7 cellular contexts compared by ENCODE assay signal in genomic region chr20:18466574-18466893, GRCh38. TPM values are rescaled to one million over a fixed set of nuclear protein-coding genes. Genes with fewer than 3 reads are reported as not detected.
DNase-seq lines count a peak whose midpoint lies in the region; ATAC-seq and TF ChIP-seq lines count a peak whose summit lies in the region.

No MANE protein-coding gene starts in this region.

- no peak for TF ChIP-seq CTCF in heart right ventricle (IDR thresholded peaks at IDR 0.05)

- H3K36me3 ChIP-seq in heart right ventricle, result peaks cover 0 to 28% (median 5%) of the 10 kb centered on the region in 9 donors

- 0 to 1% methylated on average over 15 of the region's 15 CpGs for WGBS in heart right ventricle, 2 donors

- H3K27ac ChIP-seq in heart right ventricle, result peak overlapping the region in 9 of 10 donors; percentile 73 to 95 (median 89)

- peak; percentile 27 for ATAC-seq in GM19025 (IDR thresholded peaks at IDR 0.05; ENCODE audit: low read depth, unreplicated experiment)
- ATAC-seq in HG02840 (IDR thresholded peaks at IDR 0.05; ENCODE audit: low FRiP score, unreplicated experiment), result peak; percentile 31
- peak; percentile 24 for ATAC-seq in T-helper 17 cell
- ATAC-seq in heart right ventricle, result peak; percentile 74 to 91 (median 82)

- H3K4me3 Mint-ChIP-seq in T-helper 17 cell, result peak overlapping the region; percentile 98

- intact Hi-C loops in heart right ventricle (cut with DNase I), result loop anchor here in 7 of 10 donors (2.0 to 10.0 kb wide), 6 partner anchors 30 to 179 kb away; partner anchors contain the start of genes SEC23B (in 4 of the 7), RBBP9 (in 1 of the 7), SMIM26 (in 1 of the 7) and ZNF133 (in 1 of the 7)

- H3K27me3 Mint-ChIP-seq in T-helper 17 cell, result no peaks in the 10 kb centered on the region

- H3K9me3 ChIP-seq in T-helper 17 cell (ENCODE audit: control insufficient read depth, low read length, poor library complexity, severe bottlenecking) (no peaks in the 10 kb centered on the region), heart right ventricle (no peaks in the 10 kb centered on the region)

- peak overlapping the region; percentile 99 for H3K27ac Mint-ChIP-seq in T-helper 17 cell

- H3K4me1 ChIP-seq in heart right ventricle, result peaks cover 0 to 26% (median 20%) of the 10 kb centered on the region in 9 donors

- H3K4me3 ChIP-seq in heart right ventricle, result peak overlapping the region; percentile 64 to 100 (median 84)
- peak overlapping the region; percentile 90 for H3K4me3 ChIP-seq in skeletal muscle cell (ENCODE audit: low read depth, low read length)

- peaks cover 13% of the 10 kb centered on the region for H3K4me1 Mint-ChIP-seq in T-helper 17 cell

- peaks cover 2% of the 10 kb centered on the region for H3K36me3 Mint-ChIP-seq in T-helper 17 cell (ENCODE audit: low read depth)

- no peak for DNase-seq in T-helper 17 cell
- DNase-seq in heart right ventricle, result no peak
- no peak for DNase-seq in skeletal muscle cell (ENCODE audit: low read depth)
- no peak for DNase-seq in NCI-H2081 treated with DMSO at 0.1 percent for 48 hours (lab: John Stamatoyannopoulos, UW)
- no peak for DNase-seq in T-helper 9 cell

- H3K27me3 ChIP-seq in heart right ventricle, result no peaks in the 10 kb centered on the region

RNA-seq across cellular contexts. Expression of gene DZANK1, which starts 0.3 kb away (rescaled TPM):
- total RNA-seq in T-helper 17 cell (1 to 10 TPM; 2.5 to 3.9 TPM), heart right ventricle (1 to 10 TPM in 3 of 10 donors, under 1 TPM in 7; 0.35 to 1.7 (median 0.83) TPM)
- 1 to 10 TPM in 1 of 2 donors, under 1 TPM in 1; 0.78 to 1.3 TPM for polyA plus RNA-seq in heart right ventricle

RNA-seq across cellular contexts. Expression of gene POLR3F, which starts 0.7 kb away (rescaled TPM):
- 1 to 10 TPM; 7.8 to 9.8 TPM for total RNA-seq in T-helper 17 cell
- total RNA-seq in heart right ventricle, result 10 to 100 TPM in 1 of 10 donors, 1 to 10 TPM in 9; 6.5 to 10.1 (median 7.8) TPM
- polyA plus RNA-seq in heart right ventricle, result 1 to 10 TPM; 6.9 to 7.8 TPM

RNA-seq across cellular contexts. Expression of gene RBBP9, which starts 30.5 kb away (rescaled TPM):
- total RNA-seq in T-helper 17 cell, result 1 to 10 TPM; 5.3 to 6.0 TPM
- 10 to 100 TPM in 1 of 10 donors, 1 to 10 TPM in 9; 4.7 to 10.3 (median 6.8) TPM for total RNA-seq in heart right ventricle
- 1 to 10 TPM; 1.8 to 3.2 TPM for polyA plus RNA-seq in heart right ventricle

RNA-seq across cellular contexts. Expression of gene SEC23B, which starts 41.2 kb away (rescaled TPM):
- 10 to 100 TPM; 38.3 to 56.0 TPM for total RNA-seq in T-helper 17 cell
- 10 to 100 TPM in 9 of 10 donors, 1 to 10 TPM in 1; 7.5 to 20.5 (median 10.9) TPM for total RNA-seq in heart right ventricle
- polyA plus RNA-seq in heart right ventricle, result 10 to 100 TPM in 1 of 2 donors, 1 to 10 TPM in 1; 2.6 to 10.4 TPM

Comparison
In these comparisons a context has a peak if more than half of its experiments do, and no peak if none do; other contexts are left out.
1. ATAC-seq: peak in every context shown above with its lines; median percentile 82 in heart right ventricle; 31 in HG02840; 27 in GM19025; 24 in T-helper 17 cell.